24 cellular contexts compared by ENCODE assay signal in genomic region chr1:246513041-246513440, GRCh38.
"Had no signal": no experiment of that assay in that cellular context is flagged by ENCODE, and none has a peak within 500 bp of the region (broad histone marks: within the 10 kb centered on the region; RNA-seq: fewer than 3 reads in every experiment).

No MANE protein-coding gene starts in this region.

- H3K27ac Mint-ChIP-seq: memory B cell had no signal

- H3K27me3 ChIP-seq: dorsolateral prefrontal cortex, esophagus squamous epithelium, gastrocnemius medialis, heart right ventricle, left lung had no signal

- H3K4me3 ChIP-seq: coronary artery, dorsolateral prefrontal cortex, esophagus squamous epithelium, gastrocnemius medialis, heart right ventricle, left lung, lung had no signal

- H3K27me3 Mint-ChIP-seq: memory B cell had no signal

- H3K4me1 Mint-ChIP-seq: memory B cell had no signal

- H3K36me3 ChIP-seq: esophagus squamous epithelium, gastrocnemius medialis, heart right ventricle, left lung had no signal

- H3K27ac ChIP-seq: coronary artery, dorsolateral prefrontal cortex, epithelial cell of prostate, esophagus squamous epithelium, gastrocnemius medialis, heart right ventricle, left lung had no signal

- ATAC-seq: esophagus mucosa, gastrocnemius medialis, heart right ventricle, left cardiac atrium, left lung, left ventricle myocardium superior had no signal

- DNase-seq: dermis blood vessel endothelial cell; dorsolateral prefrontal cortex; effector CD4-positive, alpha-beta T cell; effector memory CD4-positive, alpha-beta T cell; erythroblast; esophagus squamous epithelium; foreskin fibroblast; foreskin melanocyte; gastrocnemius medialis; glutamatergic neuron; head of caudate nucleus; heart right ventricle; hippocampal formation; left cardiac atrium; left ventricle myocardium superior; mammary epithelial cell; mesendoderm; midbrain had no signal

- H3K4me3 Mint-ChIP-seq: memory B cell had no signal

- H3K4me1 ChIP-seq: esophagus squamous epithelium, gastrocnemius medialis, heart right ventricle, left lung had no signal
